ENCODE assay signal across 1 cellular context in the genomic region with DNA sequence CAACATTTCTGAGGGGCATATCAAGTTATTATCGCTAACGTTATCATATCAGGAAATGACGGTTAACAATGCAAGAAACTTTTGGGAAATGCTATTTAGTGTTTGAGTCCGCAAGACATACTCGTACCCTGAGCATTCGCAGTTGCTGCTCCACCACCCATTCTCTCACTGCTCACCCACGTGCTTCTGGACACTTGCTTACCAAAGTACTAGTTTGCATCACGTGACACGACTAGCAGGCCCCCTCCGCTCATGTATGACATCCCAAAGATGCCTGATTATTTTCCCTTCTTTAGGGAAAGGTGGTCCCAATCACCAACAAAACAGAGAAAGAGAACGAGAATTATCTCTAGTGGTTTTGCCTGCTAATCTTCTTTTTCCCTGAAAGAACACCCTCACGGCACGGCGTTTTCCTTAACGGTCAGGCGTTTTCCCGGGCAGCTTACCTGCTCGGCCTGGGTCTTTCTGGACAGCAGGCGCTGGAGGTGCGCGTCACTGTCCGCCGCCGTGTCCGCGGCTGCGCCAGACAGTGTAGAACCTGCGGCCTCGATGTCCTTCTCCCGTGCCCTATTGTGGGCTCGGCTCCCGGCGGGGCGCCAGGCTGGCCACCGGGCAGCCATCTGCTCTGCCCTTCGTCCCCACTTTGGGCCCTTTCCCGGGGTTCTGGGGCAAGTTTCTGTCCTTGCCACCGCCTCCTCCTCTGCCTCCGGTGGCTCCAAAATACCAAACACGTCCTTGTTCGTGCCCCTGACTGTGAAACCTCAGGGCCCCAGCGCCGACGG.
TF ChIP-seq lines count a peak whose summit lies in the region.

A gene (plus strand): TSS at position 492 of the 782 bp plus-strand sequence. CDS start 58 bp downstream, at position 550.

TF ChIP-seq in IMR-90, 13 proteins besides CTCF, POLR2A, EP300 and RAD21 (continued from another document):
- peak; percentile 16; the same call in 1 of the 2 replicates for TF ChIP-seq NFE2L2 (IDR thresholded peaks at IDR 0.05; ENCODE audit: low read depth, low read length)
- peak; percentile 99 for TF ChIP-seq MXI1 (IDR thresholded peaks at IDR 0.05; ENCODE audit: borderline replicate concordance, low read depth, low read length)
- TF ChIP-seq FOS (IDR thresholded peaks at IDR 0.05; ENCODE audit: low read depth, low read length), result peak; percentile 38; the same call in 1 of the 2 replicates
- no peak for TF ChIP-seq CEBPB (IDR thresholded peaks at IDR 0.05; ENCODE audit: low read depth, low read length)
- TF ChIP-seq, protein P1, sequence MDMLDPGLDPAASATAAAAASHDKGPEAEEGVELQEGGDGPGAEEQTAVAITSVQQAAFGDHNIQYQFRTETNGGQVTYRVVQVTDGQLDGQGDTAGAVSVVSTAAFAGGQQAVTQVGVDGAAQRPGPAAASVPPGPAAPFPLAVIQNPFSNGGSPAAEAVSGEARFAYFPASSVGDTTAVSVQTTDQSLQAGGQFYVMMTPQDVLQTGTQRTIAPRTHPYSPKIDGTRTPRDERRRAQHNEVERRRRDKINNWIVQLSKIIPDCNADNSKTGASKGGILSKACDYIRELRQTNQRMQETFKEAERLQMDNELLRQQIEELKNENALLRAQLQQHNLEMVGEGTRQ (IDR thresholded peaks at IDR 0.05; ENCODE audit: low read depth, low read length), result peak; percentile 99
- no peak for TF ChIP-seq MAFK (IDR thresholded peaks at IDR 0.05; ENCODE audit: low read depth, low read length)
- TF ChIP-seq RCOR1 (IDR thresholded peaks at IDR 0.05; ENCODE audit: insufficient replicate concordance, low read length), result no peak
